ENCODE assay signal across 19 cellular contexts in genomic region chr1:208688656-208689315, GRCh38.
DNase-seq lines count a peak whose midpoint lies in the region; ATAC-seq, FAIRE-seq and TF ChIP-seq lines count a peak whose summit lies in the region.
"Had no signal": no experiment of that assay in that cellular context is flagged by ENCODE, and none has a peak within 500 bp of the region (broad histone marks: within the 10 kb centered on the region; RNA-seq: fewer than 3 reads in every experiment).

No MANE protein-coding gene starts in this region.

- H2BK20ac ChIP-seq in H9 (ENCODE audit: low read depth, low read length, poor library complexity, severe bottlenecking): no peak overlapping the region

- H3K79me2 ChIP-seq in GM23338 (replicated peaks; ENCODE audit: insufficient read depth): no peaks in the 10 kb centered on the region
- no peaks in the 10 kb centered on the region; the same call in 1 of the 2 replicates for H3K79me2 ChIP-seq in H9 (ENCODE audit: insufficient read depth, low read length)

- H3K4me1 Mint-ChIP-seq in GM23338 (no peaks in the 10 kb centered on the region), H9 (no peaks in the 10 kb centered on the region)
- H3K4me1 Mint-ChIP-seq: B cell had no signal

- H3K27me3 Mint-ChIP-seq in GM23338 (ENCODE audit: insufficient read depth, low read depth, poor library complexity): no peaks in the 10 kb centered on the region
- H3K27me3 Mint-ChIP-seq in H9 (ENCODE audit: low read depth): no peaks in the 10 kb centered on the region

- no peak overlapping the region for H3K9ac ChIP-seq in H9 (ENCODE audit: extremely low read depth, insufficient read length, low read length)
- H3K9ac ChIP-seq: BLaER1 treated with 17β-estradiol and CSF1 and Interleukin-3, amounts not matched to agents 10 nM and 100 nM had no signal

- no peaks in the 10 kb centered on the region for H3K79me1 ChIP-seq in H9 (ENCODE audit: insufficient read depth, low read depth, low read length, poor library complexity, severe bottlenecking)

- H3K4me1 ChIP-seq in GM23338 (ENCODE audit: insufficient read depth) (no peaks in the 10 kb centered on the region), H9 (ENCODE audit: insufficient read depth, low read length) (no peaks in the 10 kb centered on the region)
- H3K4me1 ChIP-seq: HAP-1 had no signal

- H3F3A ChIP-seq in GM23338 (replicated peaks; ENCODE audit: low read depth): no peaks in the 10 kb centered on the region

- no peaks in the 10 kb centered on the region for H3K36me3 ChIP-seq in GM23338 (ENCODE audit: insufficient read depth)
- H3K36me3 ChIP-seq: BLaER1 treated with 17β-estradiol and CSF1 and Interleukin-3, amounts not matched to agents 10 nM and 100 nM; HAP-1 had no signal

- H4K20me1 ChIP-seq in GM23338 (replicated peaks; ENCODE audit: insufficient read depth): no peaks in the 10 kb centered on the region
- H4K20me1 ChIP-seq in H9 (ENCODE audit: control insufficient read depth, insufficient read depth, insufficient read length): no peaks in the 10 kb centered on the region
- H4K20me1 ChIP-seq: BLaER1 treated with 17β-estradiol and CSF1 and Interleukin-3, amounts not matched to agents 10 nM and 100 nM had no signal

- H4K8ac ChIP-seq in H9 (replicated peaks; ENCODE audit: insufficient read length, low read depth, low read length): no peak overlapping the region

- no peak overlapping the region for H2BK120ac ChIP-seq in H9 (ENCODE audit: low read depth, low read length, poor library complexity, severe bottlenecking)

- no peak overlapping the region for H2BK5ac ChIP-seq in H9 (ENCODE audit: insufficient read length, low read length)

- intact Hi-C loops in left colon (cut with DNase I, micrococcal nuclease): no loop called here

- no peak overlapping the region for H3K14ac ChIP-seq in H9 (ENCODE audit: insufficient read depth, low read length)

- H2AFZ ChIP-seq in GM23338: peak overlapping the region; percentile 38; the same call in 1 of the 2 replicates
- no peak overlapping the region for H2AFZ ChIP-seq in H9 (ENCODE audit: low read length)

- DNase-seq in GM23338 (ENCODE audit: low spot score) (no peak), left colon (no peak), H9 (no peak)
- DNase-seq: 8988T; Calu3; CD8-positive, alpha-beta T cell; GDM1; IMR-90 had no signal

- no peak overlapping the region for H2BK15ac ChIP-seq in H9 (ENCODE audit: low read depth, low read length)

- no peaks in the 10 kb centered on the region for H3K23me2 ChIP-seq in H9 (ENCODE audit: insufficient read length, low read depth, low read length, poor library complexity, severe bottlenecking)

- ATAC-seq in GM23338: no peak
- peak; percentile 84 for ATAC-seq in left colon
- no peak for ATAC-seq in HG02678 (IDR thresholded peaks at IDR 0.05; ENCODE audit: unreplicated experiment)
- no peak for ATAC-seq in HG03025 (IDR thresholded peaks at IDR 0.05; ENCODE audit: low FRiP score, unreplicated experiment)
- ATAC-seq: CD8-positive, alpha-beta T cell; K562 had no signal

- peak; percentile 93 for FAIRE-seq in colon (lab: Jason Lieb, UNC)
- FAIRE-seq: GM12892, H1, HTR-8/SVneo, K562 had no signal

- H3K27me3 ChIP-seq in GM23338 (ENCODE audit: insufficient read depth) (no peaks in the 10 kb centered on the region), H9 (ENCODE audit: insufficient read depth, low read length) (no peaks in the 10 kb centered on the region)
- H3K27me3 ChIP-seq: BLaER1 treated with 17β-estradiol and CSF1 and Interleukin-3, amounts not matched to agents 10 nM and 100 nM had no signal

- H3K27ac ChIP-seq in 22Rv1: peak overlapping the region; percentile 91
- no peak overlapping the region for H3K27ac ChIP-seq in GM23338 (ENCODE audit: low read depth)
- no peak overlapping the region for H3K27ac ChIP-seq in H9 (ENCODE audit: insufficient read length, low read depth, low read length)
- H3K27ac ChIP-seq: BLaER1 treated with 17β-estradiol and CSF1 and Interleukin-3, amounts not matched to agents 10 nM and 100 nM had no signal

- no CpG with 5 or more reads among the region's 2 CpGs for WGBS in H9 (ENCODE audit: extremely low coverage, insufficient read length, low lambda C conversion rate)

- TF ChIP-seq CTCF in 22Rv1 (IDR thresholded peaks at IDR 0.05) (no peak), GM23338 (conservative IDR thresholded peaks at IDR 0.05; ENCODE audit: low read depth in 2 of 2) (no peak), H9 (conservative IDR thresholded peaks at IDR 0.05) (no peak)

- H3K9me3 Mint-ChIP-seq in GM23338 (peaks cover 8% of the 10 kb centered on the region; the same call in 2 of the 3 replicates), H9 (peaks cover 4 to 8% of the 10 kb centered on the region in 2 experiments; a peak in 2 of 5 replicates)
- H3K9me3 Mint-ChIP-seq: CD8-positive, alpha-beta T cell had no signal

- no peak overlapping the region for H3T11ph ChIP-seq in H9 (ENCODE audit: low read length)

- no peak overlapping the region for H3K56ac ChIP-seq in H9 (ENCODE audit: insufficient read length, low read depth, low read length)

- no peak overlapping the region for H3K4ac ChIP-seq in H9 (ENCODE audit: low read depth, low read length)

- H3K36me3 Mint-ChIP-seq in GM23338 (ENCODE audit: low read depth) (0 out of 3 replicates have a peak, but pooled peaks cover 4% of the 10 kb centered on the region), H9 (ENCODE audit: insufficient read depth in 1 of 3, low read depth in 3 of 3) (peaks cover 0 to 8% (median 0%) of the 10 kb centered on the region in 3 experiments; a peak in 3 of 7 replicates)
- H3K36me3 Mint-ChIP-seq: CD8-positive, alpha-beta T cell had no signal

- H4K91ac ChIP-seq in H9 (ENCODE audit: insufficient read length, low read depth, low read length): no peak overlapping the region

- H3K4me3 Mint-ChIP-seq in GM23338: no peak overlapping the region
- no peak overlapping the region for H3K4me3 Mint-ChIP-seq in H9
- H3K4me3 Mint-ChIP-seq: B cell; CD8-positive, alpha-beta T cell had no signal

- H3K4me3 ChIP-seq in GM23338: no peak overlapping the region
- H3K4me3 ChIP-seq: BLaER1 treated with 17β-estradiol and CSF1 and Interleukin-3, amounts not matched to agents 10 nM and 100 nM; HAP-1; K562 had no signal

- H4K5ac ChIP-seq in H9 (ENCODE audit: insufficient read length, low read depth, low read length): no peak overlapping the region

- H3K23ac ChIP-seq in H9 (ENCODE audit: insufficient read length, low read depth, low read length): no peak overlapping the region

- H3K4me2 ChIP-seq in GM23338 (no peak overlapping the region), H9 (ENCODE audit: insufficient read depth, insufficient read length, low read length) (no peak overlapping the region)
- H3K4me2 ChIP-seq: BLaER1 treated with 17β-estradiol and CSF1 and Interleukin-3, amounts not matched to agents 10 nM and 100 nM had no signal

- peaks cover 3% of the 10 kb centered on the region; the same call in 1 of the 2 replicates for H3K9me2 ChIP-seq in GM23338 (ENCODE audit: insufficient read depth)

- no peak overlapping the region for H3K18ac ChIP-seq in H9 (ENCODE audit: insufficient read length, low read depth, low read length)

- no peak overlapping the region for H2AK5ac ChIP-seq in H9 (ENCODE audit: insufficient read length, low read length)

- H2BK12ac ChIP-seq in H9 (ENCODE audit: insufficient read length, low read depth, low read length): no peak overlapping the region

- H3K27ac Mint-ChIP-seq in GM23338 (no peak overlapping the region), H9 (no peak overlapping the region)
- H3K27ac Mint-ChIP-seq: B cell; CD8-positive, alpha-beta T cell had no signal

- H3K9me3 ChIP-seq in H9 (ENCODE audit: control insufficient read depth, low read depth, low read length): no peaks in the 10 kb centered on the region
- H3K9me3 ChIP-seq: HAP-1 had no signal

TF ChIP-seq in GM23338, 12 proteins besides CTCF, POLR2A, EP300 and RAD21 (continues in another document):
- TF ChIP-seq CREB1 (CRISPR knock-in tag; IDR thresholded peaks at IDR 0.05; ENCODE audit: low read depth): no peak
- TF ChIP-seq ZNF114 (CRISPR knock-in tag; IDR thresholded peaks at IDR 0.05): no peak
- no peak for TF ChIP-seq NANOG (IDR thresholded peaks at IDR 0.05; ENCODE audit: borderline replicate concordance)
- TF ChIP-seq ETS1 (IDR thresholded peaks at IDR 0.05): no peak
